In genomic region chr3:170656293-170656692, GRCh38 we compare ENCODE assay signal across 31 cellular contexts.
"Had no signal": no experiment of that assay in that cellular context is flagged by ENCODE, and none has a peak within 500 bp of the region (broad histone marks: within the 10 kb centered on the region; RNA-seq: fewer than 3 reads in every experiment).

No MANE protein-coding gene starts in this region.

- H3K27ac Mint-ChIP-seq: immature natural killer cell; naive thymus-derived CD8-positive, alpha-beta T cell; neural progenitor cell; stimulated activated naive B cell treated with anti-CD40 and anti-IgM and Interleukin-4, amounts not matched to agents 10 μg/mL and 1 μg/mL and 100 μg/mL, for 72 hours had no signal

- H3K9me3 ChIP-seq: heart left ventricle, lower lobe of right lung, neutrophil, psoas muscle, stomach, testis, thyroid gland, transverse colon, upper lobe of left lung, vagina had no signal

- H3K27ac ChIP-seq: heart left ventricle, lower lobe of right lung, neural progenitor cell, neutrophil, parathyroid adenoma, psoas muscle, stomach, testis, thyroid gland, transverse colon, upper lobe of left lung, vagina had no signal

- ATAC-seq: heart left ventricle; left colon; left ventricle myocardium superior; lower lobe of right lung; naive thymus-derived CD8-positive, alpha-beta T cell; psoas muscle; right cardiac atrium; stimulated activated naive B cell treated with anti-CD40 and anti-IgM and Interleukin-4, amounts not matched to agents 10 μg/mL and 1 μg/mL and 100 μg/mL, for 72 hours; stimulated activated naive CD8-positive, alpha-beta T cell treated with anti-CD3 and anti-CD28 coated beads, Interleukin-15, Interleukin-2, amounts not matched to agents 100 U/mL and 50 U/mL, for 24 hours had no signal

- H3K4me2 ChIP-seq: neural progenitor cell, smooth muscle cell had no signal

- H3K79me2 ChIP-seq: parathyroid adenoma had no signal

- DNase-seq: heart left ventricle; hypothalamus; immature natural killer cell; kidney; left colon; left ventricle myocardium superior; lower lobe of right lung; mammary epithelial cell; mesenchymal stem cell; naive thymus-derived CD8-positive, alpha-beta T cell; occipital lobe; psoas muscle; right cardiac atrium; stimulated activated CD4-positive, alpha-beta T cell treated with anti-CD3 and anti-CD28 coated beads, Interleukin-1b, Interleukin-23, amount 100 ng/mL, for 48 hours; stimulated activated CD4-positive, alpha-beta T cell treated with anti-CD3 and anti-CD28 coated beads, Interleukin-2, amount 100 ng/mL, for 48 hours; stimulated activated CD4-positive, alpha-beta T cell treated with anti-CD3 and anti-CD28 coated beads, Interleukin-4, amount 100 ng/mL, for 4 hours; stimulated activated CD8-positive, alpha-beta memory T cell treated with anti-CD3 and anti-CD28 coated beads, Interleukin-4, amount 100 ng/mL, for 48 hours; stimulated activated naive B cell treated with anti-CD40 and anti-IgM and Interleukin-4, amounts not matched to agents 10 μg/mL and 1 μg/mL and 100 μg/mL, for 72 hours; stimulated activated naive CD8-positive, alpha-beta T cell treated with anti-CD3 and anti-CD28 coated beads, Interleukin-15, Interleukin-2, amounts not matched to agents 100 U/mL and 50 U/mL, for 24 hours; stomach; testis; thyroid gland; transverse colon; upper lobe of left lung had no signal

- H3K9me3 Mint-ChIP-seq: immature natural killer cell; nephron; neural progenitor cell; stimulated activated naive B cell treated with anti-CD40 and anti-IgM and Interleukin-4, amounts not matched to agents 10 μg/mL and 1 μg/mL and 100 μg/mL, for 72 hours had no signal

- H3K9ac ChIP-seq: neural progenitor cell, parathyroid adenoma had no signal

- H3K4me1 ChIP-seq: heart left ventricle, lower lobe of right lung, neural progenitor cell, parathyroid adenoma, psoas muscle, stomach, testis, transverse colon, upper lobe of left lung, vagina had no signal

- H3K4me3 ChIP-seq: heart left ventricle, lower lobe of right lung, neural progenitor cell, psoas muscle, smooth muscle cell, stomach, testis, thyroid gland, transverse colon, upper lobe of left lung, vagina had no signal

- FAIRE-seq: islet of Langerhans, kidney had no signal

- H3K4me1 Mint-ChIP-seq: immature natural killer cell; naive thymus-derived CD8-positive, alpha-beta T cell; nephron; stimulated activated naive B cell treated with anti-CD40 and anti-IgM and Interleukin-4, amounts not matched to agents 10 μg/mL and 1 μg/mL and 100 μg/mL, for 72 hours had no signal

- H3K4me3 Mint-ChIP-seq: immature natural killer cell; naive thymus-derived CD8-positive, alpha-beta T cell; nephron; neural progenitor cell; stimulated activated naive B cell treated with anti-CD40 and anti-IgM and Interleukin-4, amounts not matched to agents 10 μg/mL and 1 μg/mL and 100 μg/mL, for 72 hours had no signal

- H2AFZ ChIP-seq: neural progenitor cell, parathyroid adenoma had no signal

- H3K36me3 Mint-ChIP-seq: immature natural killer cell; neural progenitor cell; stimulated activated naive B cell treated with anti-CD40 and anti-IgM and Interleukin-4, amounts not matched to agents 10 μg/mL and 1 μg/mL and 100 μg/mL, for 72 hours had no signal

- H3K36me3 ChIP-seq: heart left ventricle, lower lobe of right lung, neural progenitor cell, neutrophil, stomach, thyroid gland, transverse colon, upper lobe of left lung, vagina had no signal

- H3K27me3 ChIP-seq: heart left ventricle, neural progenitor cell, neutrophil, stomach, testis, thyroid gland, transverse colon, upper lobe of left lung, vagina had no signal
